In genomic region chr15:43132830-43133428, GRCh38 we compare ENCODE assay signal across 1 cellular context.
TF ChIP-seq lines count a peak whose summit lies in the region.

No MANE protein-coding gene starts in this region.

TF ChIP-seq in liver, 16 proteins besides CTCF, POLR2A, EP300 and RAD21 (continued from another document):
- TF ChIP-seq EGR1 (IDR thresholded peaks at IDR 0.05; ENCODE audit: low read depth in 2 of 2) (no peak), GABPA (IDR thresholded peaks at IDR 0.05 in 1 of 2, conservative IDR thresholded peaks at IDR 0.05 in 1 of 2) (no peak), JUND (IDR thresholded peaks at IDR 0.05) (no peak), RXRA (IDR thresholded peaks at IDR 0.05) (no peak), ATF3 (IDR thresholded peaks at IDR 0.05) (peak; percentile 16)
